ENCODE assay signal across 18 cellular contexts in the genomic region with DNA sequence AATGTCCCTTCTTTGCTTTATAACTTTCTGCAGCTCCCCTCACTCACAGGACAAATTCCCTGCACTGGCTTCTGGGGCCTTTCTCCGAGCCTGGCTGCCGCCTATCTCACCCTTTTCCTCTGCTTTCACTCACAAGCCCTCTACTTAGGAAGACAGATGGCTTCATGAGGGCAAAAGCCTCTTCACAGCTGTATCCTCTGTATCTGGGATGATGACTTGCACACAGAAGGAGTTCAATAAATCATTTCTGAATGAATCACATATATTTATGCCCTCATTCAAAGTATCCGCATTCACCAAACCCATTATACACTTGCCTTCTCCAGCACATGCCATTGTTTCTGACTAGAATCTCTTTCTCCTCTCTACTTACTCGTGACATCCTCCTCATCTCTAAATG.
A peak's percentile ranks its signal among the peaks of the same experiment; 100 is the strongest.
DNase-seq lines count a peak whose midpoint lies in the region; ATAC-seq, FAIRE-seq and TF ChIP-seq lines count a peak whose summit lies in the region.
"Had no signal": no experiment of that assay in that cellular context is flagged by ENCODE, and none has a peak within 500 bp of the region (broad histone marks: within the 10 kb centered on the region; RNA-seq: fewer than 3 reads in every experiment).

No MANE protein-coding gene starts in this region.

- peak; percentile 40 for FAIRE-seq in GM12892 (lab: Jason Lieb, UNC)

- H3K27me3 Mint-ChIP-seq in MCF 10A (ENCODE audit: insufficient read depth, unreplicated experiment): no peaks in the 10 kb centered on the region

- peak overlapping the region in 1 of 3 donors; percentile 16 for H3K27ac ChIP-seq in right lobe of liver
- H3K27ac ChIP-seq: 22Rv1 had no signal

- TF ChIP-seq CTCF in right lobe of liver (IDR thresholded peaks at IDR 0.05) (no peak), MCF 10A (IDR thresholded peaks at IDR 0.05; ENCODE audit: unreplicated experiment) (no peak)

- intact Hi-C loops in right lobe of liver (cut with DNase I): no loop called here
- intact Hi-C loops in MCF 10A (cut with micrococcal nuclease): no loop called here

- peaks cover 4% of the 10 kb centered on the region for H3K4me1 Mint-ChIP-seq in MCF 10A (ENCODE audit: insufficient read depth, unreplicated experiment)
- H3K4me1 Mint-ChIP-seq: H9 had no signal

- 70% methylated on average over 4 of the region's 4 CpGs for WGBS in right lobe of liver (ENCODE audit: insufficient coverage, low coverage, low lambda C conversion rate, missing lambda C conversion rate)

- CTCF ChIA-PET in MCF 10A (lab: Yijun Ruan, JAX): interaction anchor here (1.0 to 1.2 kb wide), 2 partner anchors 395 to 511 kb away, joined by 4 read pairs; no protein-coding TSS in a partner anchor

- ATAC-seq in right lobe of liver (peak; percentile 40 to 88 (median 73)), GM21723 (IDR thresholded peaks at IDR 0.05; ENCODE audit: unreplicated experiment) (no peak)

- H3K27me3 ChIP-seq in right lobe of liver: no peaks in the 10 kb centered on the region

- no peaks in the 10 kb centered on the region for H3K9me3 Mint-ChIP-seq in MCF 10A (ENCODE audit: unreplicated experiment)
- H3K9me3 Mint-ChIP-seq: H9 had no signal

- no peak overlapping the region for H3K4me3 ChIP-seq in right lobe of liver

- H3K9me3 ChIP-seq in right lobe of liver: no peaks in the 10 kb centered on the region

- H3K4me1 ChIP-seq in right lobe of liver: no peaks in the 10 kb centered on the region

- TF ChIP-seq POLR2A in GM12892 (IDR thresholded peaks at IDR 0.05; ENCODE audit: low read depth, low read length) (no peak), right lobe of liver (IDR thresholded peaks at IDR 0.05) (no peak)

- DNase-seq in NCI-H524 (lab: John Stamatoyannopoulos, UW) (peak; percentile 3 to 58), NCI-H524 treated with DMSO at 0.1 percent for 48 hours (lab: John Stamatoyannopoulos, UW) (no peak), GM12892 (ENCODE audit: insufficient read length) (no peak), dermis blood vessel endothelial cell (peak; percentile 79), right lobe of liver (no peak), MCF 10A (ENCODE audit: unreplicated experiment) (no peak), NCI-H2107 treated with DMSO at 0.1 percent for 48 hours (lab: John Stamatoyannopoulos, UW; ENCODE audit: unreplicated experiment) (no peak)
- DNase-seq: DMS 273 treated with DMSO at 0.1 percent for 48 hours; H9; IMR-90; Kasumi-1; NCI-H1930; NCI-H526 treated with DMSO at 0.1 percent for 48 hours; NK-92 treated with Interleukin-12 subunit alpha and Interleukin-12 subunit beta, amount 100 ng/mL, for 24 hours; OCI-M1; RPMI8226 had no signal

- POLR2A ChIA-PET in MCF 10A (lab: Yijun Ruan, JAX): interaction anchor here (0.7 to 1.6 kb wide), 3 partner anchors 9 to 96 kb away, joined by 3 to 5 read pairs (median 4); no protein-coding TSS in a partner anchor

- no TSS peak for BruUV-seq in MCF 10A (replicated peaks; lab: Mats Ljungman, UMichigan)

- H3K36me3 Mint-ChIP-seq in MCF 10A (ENCODE audit: insufficient read depth, unreplicated experiment): no peaks in the 10 kb centered on the region

- H3K4me3 Mint-ChIP-seq in MCF 10A (ENCODE audit: unreplicated experiment): no peak overlapping the region
- H3K4me3 Mint-ChIP-seq: H9 had no signal

- H3K27ac Mint-ChIP-seq in MCF 10A (ENCODE audit: low read depth, unreplicated experiment): no peak overlapping the region
- H3K27ac Mint-ChIP-seq: H9 had no signal

- H3K36me3 ChIP-seq in right lobe of liver: peaks cover 0 to 31% (median 1%) of the 10 kb centered on the region in 4 donors

Comparison
In these comparisons a context has a peak if more than half of its experiments do, and no peak if none do; other contexts are left out.
1. DNase-seq: peak in NCI-H524 (2 of 2) and dermis blood vessel endothelial cell (single experiment); none in NCI-H524 treated with DMSO at 0.1 percent for 48 hours (single experiment), GM12892 (single experiment), right lobe of liver (0 of 3), MCF 10A (single experiment) and NCI-H2107 treated with DMSO at 0.1 percent for 48 hours (single experiment).